ENCODE assay signal across 40 cellular contexts in genomic region chr2:123976249-123976648, GRCh38. TPM values are rescaled to one million over a fixed set of nuclear protein-coding genes. Genes with fewer than 3 reads are reported as not detected.
"Had no signal": no experiment of that assay in that cellular context is flagged by ENCODE, and none has a peak within 500 bp of the region (broad histone marks: within the 10 kb centered on the region; RNA-seq: fewer than 3 reads in every experiment).

No MANE protein-coding gene starts in this region.

- DNase-seq: activated effector memory CD4-positive, alpha-beta T cell treated with anti-CD3 and anti-CD28 coated beads, Interleukin-2, amount 50 U/mL, for 16 hours; activated effector memory CD4-positive, alpha-beta T cell treated with Interleukin-2 at 50 U/mL for 16 hours; activated gamma-delta T cell; activated gamma-delta T cell treated with Interleukin-2 at 50 U/mL for 16 hours; activated naive CD4-positive, alpha-beta T cell; activated naive CD4-positive, alpha-beta T cell treated with anti-CD3 and anti-CD28 coated beads for 36 hours; activated naive CD4-positive, alpha-beta T cell treated with anti-CD3 and anti-CD28 coated beads, Interleukin-2, amount 10 ng/mL, durations not matched to agents 7 days and 5 days; activated naive CD4-positive, alpha-beta T cell treated with anti-CD3 and anti-CD28 coated beads, Interleukin-2, amount 50 U/mL, for 16 hours; activated naive CD4-positive, alpha-beta T cell treated with Interleukin-2 at 50 U/mL for 16 hours; activated naive CD8-positive, alpha-beta T cell treated with anti-CD3 and anti-CD28 coated beads for 36 hours; activated naive CD8-positive, alpha-beta T cell treated with anti-CD3 and anti-CD28 coated beads, Interleukin-2, amount 10 ng/mL, durations not matched to agents 7 days and 5 days; activated naive CD8-positive, alpha-beta T cell treated with anti-CD3 and anti-CD28 coated beads, Interleukin-2, amount 50 U/mL, for 24 hours; activated T-cell treated with anti-CD3 and anti-CD28 coated beads, Interleukin-2, amount 50 U/mL, for 24 hours; activated T-cell treated with anti-CD3 and anti-CD28 coated beads, Interleukin-2, amount 50 U/mL, for 4 hours; activated T-cell treated with anti-CD3 and anti-CD28 coated beads, Interleukin-2, amount 50 U/mL, for 48 hours; activated T-cell treated with anti-CD3 and anti-CD28 coated beads, Interleukin-2, amount 50 U/mL, for 72 hours; adrenal gland; amniotic stem cell; amygdala; anterior cingulate cortex; aorta; body of pancreas; brain microvascular endothelial cell; caudate nucleus; central memory CD4-positive, alpha-beta T cell; cerebellar nuclear complex had no signal

- ATAC-seq: activated naive CD4-positive, alpha-beta T cell treated with anti-CD3 and anti-CD28 coated beads, Interleukin-2, amount 50 U/mL, for 72 hours; activated naive CD8-positive, alpha-beta T cell treated with anti-CD3 and anti-CD28 coated beads, Interleukin-2, amount 50 U/mL, for 24 hours; activated T-cell treated with anti-CD3 and anti-CD28 coated beads, Interleukin-2, amount 50 U/mL, for 4 hours; activated T-cell treated with anti-CD3 and anti-CD28 coated beads, Interleukin-2, amount 50 U/mL, for 72 hours; activated T-helper 17 cell treated with anti-CD3 and anti-CD28 coated beads, Interleukin-2, amount 50 U/mL, for 72 hours; body of pancreas had no signal

- H3K27ac Mint-ChIP-seq: activated naive CD4-positive, alpha-beta T cell treated with anti-CD3 and anti-CD28 coated beads for 36 hours; activated naive CD4-positive, alpha-beta T cell treated with anti-CD3 and anti-CD28 coated beads, Interleukin-2, amount 10 ng/mL, durations not matched to agents 7 days and 5 days; activated naive CD4-positive, alpha-beta T cell treated with anti-CD3 and anti-CD28 coated beads, Interleukin-2, amount 50 U/mL, for 24 hours; activated naive CD4-positive, alpha-beta T cell treated with anti-CD3 and anti-CD28 coated beads, Interleukin-2, amount 50 U/mL, for 72 hours; activated naive CD8-positive, alpha-beta T cell; activated naive CD8-positive, alpha-beta T cell treated with anti-CD3 and anti-CD28 coated beads for 36 hours; activated naive CD8-positive, alpha-beta T cell treated with anti-CD3 and anti-CD28 coated beads, Interleukin-2, amount 10 ng/mL, durations not matched to agents 7 days and 5 days; activated naive CD8-positive, alpha-beta T cell treated with anti-CD3 and anti-CD28 coated beads, Interleukin-2, amount 50 U/mL, for 24 hours; activated T-cell treated with anti-CD3 and anti-CD28 coated beads, Interleukin-2, amount 50 U/mL, for 24 hours; activated T-cell treated with anti-CD3 and anti-CD28 coated beads, Interleukin-2, amount 50 U/mL, for 72 hours; activated T-helper 1 cell treated with anti-CD3 and anti-CD28 coated beads, Interleukin-12 subunit alpha, Interleukin-12 subunit beta, Interleukin-2, Interleukin-4 antibody, amounts not matched to agents 30 ng/mL and 10 ng/mL and 1 ng/mL, durations not matched to agents 14 hours and 24 hours and 36 hours; activated T-helper 17 cell treated with anti-CD3 and anti-CD28 coated beads, Interleukin-2, amount 50 U/mL, for 72 hours; activated T-helper 2 cell treated with anti-CD3 and anti-CD28 coated beads, Interferon-gamma antibody, Interleukin-2, Interleukin-4, amounts not matched to agents 10 μg/mL and 5 μg/mL and 100 μg/mL, durations not matched to agents 14 hours and 24 hours and 36 hours; brain had no signal

- H3K27me3 ChIP-seq: adrenal gland, ascending aorta, body of pancreas, brain microvascular endothelial cell, breast epithelium, cardiac muscle cell had no signal

- H3K27ac ChIP-seq: adrenal gland, ascending aorta, body of pancreas, brain microvascular endothelial cell, breast epithelium, cardiac muscle cell had no signal

- H3K4me3 ChIP-seq: adrenal gland, ascending aorta, body of pancreas, breast epithelium, cardiac muscle cell had no signal

- H3K4me1 ChIP-seq: adrenal gland, ascending aorta, body of pancreas, breast epithelium had no signal

- H3K4me3 Mint-ChIP-seq: activated naive CD4-positive, alpha-beta T cell treated with anti-CD3 and anti-CD28 coated beads for 36 hours; activated naive CD4-positive, alpha-beta T cell treated with anti-CD3 and anti-CD28 coated beads, Interleukin-2, amount 10 ng/mL, durations not matched to agents 7 days and 5 days; activated naive CD4-positive, alpha-beta T cell treated with anti-CD3 and anti-CD28 coated beads, Interleukin-2, amount 50 U/mL, for 24 hours; activated naive CD8-positive, alpha-beta T cell; activated naive CD8-positive, alpha-beta T cell treated with anti-CD3 and anti-CD28 coated beads for 36 hours; activated naive CD8-positive, alpha-beta T cell treated with anti-CD3 and anti-CD28 coated beads, Interleukin-2, amount 10 ng/mL, durations not matched to agents 7 days and 5 days; activated naive CD8-positive, alpha-beta T cell treated with anti-CD3 and anti-CD28 coated beads, Interleukin-2, amount 50 U/mL, for 24 hours; activated T-cell treated with anti-CD3 and anti-CD28 coated beads, Interleukin-2, amount 50 U/mL, for 24 hours; activated T-cell treated with anti-CD3 and anti-CD28 coated beads, Interleukin-2, amount 50 U/mL, for 4 hours; activated T-cell treated with anti-CD3 and anti-CD28 coated beads, Interleukin-2, amount 50 U/mL, for 72 hours; activated T-helper 1 cell treated with anti-CD3 and anti-CD28 coated beads, Interleukin-12 subunit alpha, Interleukin-12 subunit beta, Interleukin-2, Interleukin-4 antibody, amounts not matched to agents 30 ng/mL and 10 ng/mL and 1 ng/mL, durations not matched to agents 14 hours and 24 hours and 36 hours; activated T-helper 17 cell treated with anti-CD3 and anti-CD28 coated beads, Interleukin-2, amount 50 U/mL, for 72 hours; brain; central memory CD8-positive, alpha-beta T cell had no signal

- H3K36me3 ChIP-seq: adrenal gland, ascending aorta, brain microvascular endothelial cell, breast epithelium, cardiac muscle cell had no signal

- H3K4me1 Mint-ChIP-seq: activated naive CD4-positive, alpha-beta T cell treated with anti-CD3 and anti-CD28 coated beads, Interleukin-2, amount 10 ng/mL, durations not matched to agents 7 days and 5 days; activated naive CD4-positive, alpha-beta T cell treated with anti-CD3 and anti-CD28 coated beads, Interleukin-2, amount 50 U/mL, for 24 hours; activated naive CD8-positive, alpha-beta T cell treated with anti-CD3 and anti-CD28 coated beads for 36 hours; activated naive CD8-positive, alpha-beta T cell treated with anti-CD3 and anti-CD28 coated beads, Interleukin-2, amount 10 ng/mL, durations not matched to agents 7 days and 5 days; activated naive CD8-positive, alpha-beta T cell treated with anti-CD3 and anti-CD28 coated beads, Interleukin-2, amount 50 U/mL, for 24 hours; activated T-helper 17 cell treated with anti-CD3 and anti-CD28 coated beads, Interleukin-2, amount 50 U/mL, for 72 hours; brain; central memory CD8-positive, alpha-beta T cell had no signal

- H3K9me3 ChIP-seq: adrenal gland, ascending aorta, body of pancreas had no signal

- H3K36me3 Mint-ChIP-seq: activated naive CD4-positive, alpha-beta T cell treated with anti-CD3 and anti-CD28 coated beads, Interleukin-2, amount 10 ng/mL, durations not matched to agents 7 days and 5 days; activated naive CD4-positive, alpha-beta T cell treated with anti-CD3 and anti-CD28 coated beads, Interleukin-2, amount 50 U/mL, for 24 hours; activated naive CD4-positive, alpha-beta T cell treated with anti-CD3 and anti-CD28 coated beads, Interleukin-2, amount 50 U/mL, for 72 hours; activated naive CD8-positive, alpha-beta T cell; activated naive CD8-positive, alpha-beta T cell treated with anti-CD3 and anti-CD28 coated beads for 36 hours; activated naive CD8-positive, alpha-beta T cell treated with anti-CD3 and anti-CD28 coated beads, Interleukin-2, amount 10 ng/mL, durations not matched to agents 7 days and 5 days; brain had no signal

- H3K27me3 Mint-ChIP-seq: activated naive CD4-positive, alpha-beta T cell treated with anti-CD3 and anti-CD28 coated beads, Interleukin-2, amount 10 ng/mL, durations not matched to agents 7 days and 5 days; activated naive CD4-positive, alpha-beta T cell treated with anti-CD3 and anti-CD28 coated beads, Interleukin-2, amount 50 U/mL, for 24 hours; activated naive CD8-positive, alpha-beta T cell; activated naive CD8-positive, alpha-beta T cell treated with anti-CD3 and anti-CD28 coated beads for 36 hours; activated naive CD8-positive, alpha-beta T cell treated with anti-CD3 and anti-CD28 coated beads, Interleukin-2, amount 10 ng/mL, durations not matched to agents 7 days and 5 days; activated naive CD8-positive, alpha-beta T cell treated with anti-CD3 and anti-CD28 coated beads, Interleukin-2, amount 50 U/mL, for 24 hours; activated T-cell treated with anti-CD3 and anti-CD28 coated beads, Interleukin-2, amount 50 U/mL, for 24 hours; activated T-helper 17 cell treated with anti-CD3 and anti-CD28 coated beads, Interleukin-2, amount 50 U/mL, for 72 hours; central memory CD8-positive, alpha-beta T cell had no signal

RNA-seq across cellular contexts. Expression of gene CNTNAP5, which starts 48.8 kb away (rescaled TPM):
- total RNA-seq: activated naive CD4-positive, alpha-beta T cell treated with anti-CD3 and anti-CD28 coated beads for 36 hours; activated naive CD4-positive, alpha-beta T cell treated with anti-CD3 and anti-CD28 coated beads, Interleukin-2, amount 50 U/mL, for 72 hours; activated naive CD8-positive, alpha-beta T cell treated with anti-CD3 and anti-CD28 coated beads for 36 hours; activated naive CD8-positive, alpha-beta T cell treated with anti-CD3 and anti-CD28 coated beads, Interleukin-2, amount 10 ng/mL, durations not matched to agents 7 days and 5 days; activated T-cell treated with anti-CD3 and anti-CD28 coated beads, Interleukin-2, amount 50 U/mL, for 4 hours; activated T-cell treated with anti-CD3 and anti-CD28 coated beads, Interleukin-2, amount 50 U/mL, for 72 hours; activated T-helper 1 cell treated with anti-CD3 and anti-CD28 coated beads, Interleukin-12 subunit alpha, Interleukin-12 subunit beta, Interleukin-2, Interleukin-4 antibody, amounts not matched to agents 30 ng/mL and 10 ng/mL and 1 ng/mL, durations not matched to agents 14 hours and 24 hours and 36 hours; activated T-helper 17 cell treated with anti-CD3 and anti-CD28 coated beads, Interleukin-2, amount 50 U/mL, for 72 hours; activated T-helper 2 cell treated with anti-CD3 and anti-CD28 coated beads, Interferon-gamma antibody, Interleukin-2, Interleukin-4, amounts not matched to agents 10 μg/mL and 5 μg/mL and 100 μg/mL, durations not matched to agents 14 hours and 24 hours and 36 hours; aorta; ascending aorta; bronchial epithelial cell; cardiac septum; chondrocyte had no signal
- polyA plus RNA-seq: aorta, cardiac muscle cell had no signal
